ENCODE assay signal across 2 cellular contexts in genomic region chr17:74464730-74465377, GRCh38.
TF ChIP-seq lines count a peak whose summit lies in the region.

No MANE protein-coding gene starts in this region.

TF ChIP-seq in HCT116, 20 proteins besides CTCF, POLR2A, EP300 and RAD21:
- no peak for TF ChIP-seq ZFX (IDR thresholded peaks at IDR 0.05)
- no peak for TF ChIP-seq YY1 (IDR thresholded peaks at IDR 0.05; ENCODE audit: extremely low read depth, insufficient replicate concordance, low read depth, low read length)
- TF ChIP-seq EGR1 (IDR thresholded peaks at IDR 0.05; ENCODE audit: low read depth) = no peak

TF ChIP-seq in GM12878, 131 proteins besides CTCF, POLR2A, EP300 and RAD21:
- TF ChIP-seq TCF12 (IDR thresholded peaks at IDR 0.05; ENCODE audit: low read depth, low read length) (no peak), ESRRA (IDR thresholded peaks at IDR 0.05; ENCODE audit: low read length) (no peak), KDM1A (IDR thresholded peaks at IDR 0.05; ENCODE audit: borderline replicate concordance) (no peak), BRCA1 (IDR thresholded peaks at IDR 0.05; ENCODE audit: low read depth, low read length) (no peak), MLLT1 (IDR thresholded peaks at IDR 0.05) (peak; percentile 87; the same call in 1 of the 2 replicates), PAX5 (IDR thresholded peaks at IDR 0.05; ENCODE audit: borderline replicate concordance, low read depth, low read length) (no peak), POU2F2 (IDR thresholded peaks at IDR 0.05; ENCODE audit: borderline replicate concordance, low read depth, low read length) (no peak), BHLHE40 (IDR thresholded peaks at IDR 0.05; ENCODE audit: borderline replicate concordance in 1 of 2, low read depth in 2 of 2, low read length in 1 of 2) (peak in 1 of 2 experiments; percentile 48; a peak in 1 of 4 replicates), CBX5 (IDR thresholded peaks at IDR 0.05; ENCODE audit: low read depth) (no peak), NFIC (IDR thresholded peaks at IDR 0.05; ENCODE audit: low read depth, low read length) (no peak), USF1 (IDR thresholded peaks at IDR 0.05; ENCODE audit: borderline replicate concordance, extremely low read length, insufficient read depth, low read depth, low read length) (no peak), HDAC6 (IDR thresholded peaks at IDR 0.05; ENCODE audit: unreplicated experiment) (no peak), PAX8 (IDR thresholded peaks at IDR 0.05) (no peak), RAD51 (IDR thresholded peaks at IDR 0.05) (no peak), JUND (IDR thresholded peaks at IDR 0.05; ENCODE audit: low read depth, low read length) (no peak), NRF1 (conservative IDR thresholded peaks at IDR 0.05; ENCODE audit: low read depth, low read length) (no peak), FOS (IDR thresholded peaks at IDR 0.05; ENCODE audit: borderline replicate concordance, extremely low read depth, insufficient read length) (no peak), ETV6 (conservative IDR thresholded peaks at IDR 0.05 in 1 of 2, IDR thresholded peaks at IDR 0.05 in 1 of 2; ENCODE audit: borderline replicate concordance in 1 of 2, low read depth in 1 of 2) (no peak), RUNX3 (IDR thresholded peaks at IDR 0.05; ENCODE audit: low read length) (no peak), HCFC1 (IDR thresholded peaks at IDR 0.05; ENCODE audit: low read length) (no peak), SMARCA5 (IDR thresholded peaks at IDR 0.05) (no peak), BCL11A (IDR thresholded peaks at IDR 0.05; ENCODE audit: low read depth, low read length) (no peak), HDGF (IDR thresholded peaks at IDR 0.05) (peak; percentile 77; the same call in 1 of the 2 replicates), SP1 (IDR thresholded peaks at IDR 0.05; ENCODE audit: low read depth, low read length) (no peak), ASH2L (IDR thresholded peaks at IDR 0.05; ENCODE audit: borderline replicate concordance, low read depth) (no peak), FOXM1 (IDR thresholded peaks at IDR 0.05; ENCODE audit: low read depth, low read length) (no peak), BMI1 (IDR thresholded peaks at IDR 0.05; ENCODE audit: borderline replicate concordance) (no peak), SRF (IDR thresholded peaks at IDR 0.05; ENCODE audit: low read depth in 2 of 2, low read length in 2 of 2) (no peak), MTA2 (IDR thresholded peaks at IDR 0.05; ENCODE audit: low read depth) (no peak), RCOR1 (conservative IDR thresholded peaks at IDR 0.05; ENCODE audit: low read depth, low read length) (no peak), MEF2A (IDR thresholded peaks at IDR 0.05; ENCODE audit: insufficient read depth, low read depth, low read length) (no peak), GATAD2B (conservative IDR thresholded peaks at IDR 0.05; ENCODE audit: low read depth) (no peak), EZH2 (IDR thresholded peaks at IDR 0.05; ENCODE audit: borderline replicate concordance, control insufficient read depth, low read depth, low read length) (no peak), CHD1 (IDR thresholded peaks at IDR 0.05; ENCODE audit: low read depth, low read length) (no peak), SIN3A (IDR thresholded peaks at IDR 0.05; ENCODE audit: low read depth, low read length) (no peak), SREBF2 (IDR thresholded peaks at IDR 0.05; ENCODE audit: low read length) (no peak), SMAD1 (IDR thresholded peaks at IDR 0.05; ENCODE audit: low read depth, partially characterized antibody) (peak; percentile 60), SIX5 (IDR thresholded peaks at IDR 0.05; ENCODE audit: low read depth, low read length, severe bottlenecking) (no peak), ZNF24 (IDR thresholded peaks at IDR 0.05) (no peak), TAF1 (IDR thresholded peaks at IDR 0.05; ENCODE audit: borderline replicate concordance, low read depth, low read length) (no peak), MYB (IDR thresholded peaks at IDR 0.05; ENCODE audit: borderline replicate concordance, low read depth, low read length) (no peak), BCL3 (IDR thresholded peaks at IDR 0.05; ENCODE audit: borderline replicate concordance, insufficient read depth, low read depth, low read length, poor library complexity, severe bottlenecking) (peak; percentile 93), YBX1 (IDR thresholded peaks at IDR 0.05) (0 out of 2 replicates have a peak, but pooled peaks have one; percentile 22), CHD4 (IDR thresholded peaks at IDR 0.05) (no peak), NBN (IDR thresholded peaks at IDR 0.05) (peak; percentile 84; the same call in 1 of the 2 replicates), NR2F1 (conservative IDR thresholded peaks at IDR 0.05) (no peak)
- TF ChIP-seq, protein P1, sequence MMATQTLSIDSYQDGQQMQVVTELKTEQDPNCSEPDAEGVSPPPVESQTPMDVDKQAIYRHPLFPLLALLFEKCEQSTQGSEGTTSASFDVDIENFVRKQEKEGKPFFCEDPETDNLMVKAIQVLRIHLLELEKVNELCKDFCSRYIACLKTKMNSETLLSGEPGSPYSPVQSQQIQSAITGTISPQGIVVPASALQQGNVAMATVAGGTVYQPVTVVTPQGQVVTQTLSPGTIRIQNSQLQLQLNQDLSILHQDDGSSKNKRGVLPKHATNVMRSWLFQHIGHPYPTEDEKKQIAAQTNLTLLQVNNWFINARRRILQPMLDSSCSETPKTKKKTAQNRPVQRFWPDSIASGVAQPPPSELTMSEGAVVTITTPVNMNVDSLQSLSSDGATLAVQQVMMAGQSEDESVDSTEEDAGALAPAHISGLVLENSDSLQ (IDR thresholded peaks at IDR 0.05) = 0 out of 2 replicates have a peak, but pooled peaks have one; percentile 32
- TF ChIP-seq, protein P2, sequence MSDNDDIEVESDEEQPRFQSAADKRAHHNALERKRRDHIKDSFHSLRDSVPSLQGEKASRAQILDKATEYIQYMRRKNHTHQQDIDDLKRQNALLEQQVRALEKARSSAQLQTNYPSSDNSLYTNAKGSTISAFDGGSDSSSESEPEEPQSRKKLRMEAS (IDR thresholded peaks at IDR 0.05; ENCODE audit: low read depth, low read length) = no peak
- TF ChIP-seq, protein P3, sequence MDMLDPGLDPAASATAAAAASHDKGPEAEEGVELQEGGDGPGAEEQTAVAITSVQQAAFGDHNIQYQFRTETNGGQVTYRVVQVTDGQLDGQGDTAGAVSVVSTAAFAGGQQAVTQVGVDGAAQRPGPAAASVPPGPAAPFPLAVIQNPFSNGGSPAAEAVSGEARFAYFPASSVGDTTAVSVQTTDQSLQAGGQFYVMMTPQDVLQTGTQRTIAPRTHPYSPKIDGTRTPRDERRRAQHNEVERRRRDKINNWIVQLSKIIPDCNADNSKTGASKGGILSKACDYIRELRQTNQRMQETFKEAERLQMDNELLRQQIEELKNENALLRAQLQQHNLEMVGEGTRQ (IDR thresholded peaks at IDR 0.05; ENCODE audit: borderline replicate concordance, low read depth, low read length) = no peak
- TF ChIP-seq, protein P4, sequence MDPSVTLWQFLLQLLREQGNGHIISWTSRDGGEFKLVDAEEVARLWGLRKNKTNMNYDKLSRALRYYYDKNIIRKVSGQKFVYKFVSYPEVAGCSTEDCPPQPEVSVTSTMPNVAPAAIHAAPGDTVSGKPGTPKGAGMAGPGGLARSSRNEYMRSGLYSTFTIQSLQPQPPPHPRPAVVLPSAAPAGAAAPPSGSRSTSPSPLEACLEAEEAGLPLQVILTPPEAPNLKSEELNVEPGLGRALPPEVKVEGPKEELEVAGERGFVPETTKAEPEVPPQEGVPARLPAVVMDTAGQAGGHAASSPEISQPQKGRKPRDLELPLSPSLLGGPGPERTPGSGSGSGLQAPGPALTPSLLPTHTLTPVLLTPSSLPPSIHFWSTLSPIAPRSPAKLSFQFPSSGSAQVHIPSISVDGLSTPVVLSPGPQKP (IDR thresholded peaks at IDR 0.05; ENCODE audit: low read depth, low read length) = no peak
- TF ChIP-seq, protein P5, sequence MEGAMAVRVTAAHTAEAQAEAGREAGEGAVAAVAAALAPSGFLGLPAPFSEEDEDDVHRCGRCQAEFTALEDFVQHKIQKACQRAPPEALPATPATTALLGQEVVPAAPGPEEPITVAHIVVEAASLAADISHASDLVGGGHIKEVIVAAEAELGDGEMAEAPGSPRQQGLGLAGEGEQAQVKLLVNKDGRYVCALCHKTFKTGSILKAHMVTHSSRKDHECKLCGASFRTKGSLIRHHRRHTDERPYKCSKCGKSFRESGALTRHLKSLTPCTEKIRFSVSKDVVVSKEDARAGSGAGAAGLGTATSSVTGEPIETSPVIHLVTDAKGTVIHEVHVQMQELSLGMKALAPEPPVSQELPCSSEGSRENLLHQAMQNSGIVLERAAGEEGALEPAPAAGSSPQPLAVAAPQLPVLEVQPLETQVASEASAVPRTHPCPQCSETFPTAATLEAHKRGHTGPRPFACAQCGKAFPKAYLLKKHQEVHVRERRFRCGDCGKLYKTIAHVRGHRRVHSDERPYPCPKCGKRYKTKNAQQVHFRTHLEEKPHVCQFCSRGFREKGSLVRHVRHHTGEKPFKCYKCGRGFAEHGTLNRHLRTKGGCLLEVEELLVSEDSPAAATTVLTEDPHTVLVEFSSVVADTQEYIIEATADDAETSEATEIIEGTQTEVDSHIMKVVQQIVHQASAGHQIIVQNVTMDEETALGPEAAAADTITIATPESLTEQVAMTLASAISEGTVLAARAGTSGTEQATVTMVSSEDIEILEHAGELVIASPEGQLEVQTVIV (IDR thresholded peaks at IDR 0.05; ENCODE audit: borderline replicate concordance, partially characterized antibody) = peak; percentile 24
- TF ChIP-seq, protein P6, sequence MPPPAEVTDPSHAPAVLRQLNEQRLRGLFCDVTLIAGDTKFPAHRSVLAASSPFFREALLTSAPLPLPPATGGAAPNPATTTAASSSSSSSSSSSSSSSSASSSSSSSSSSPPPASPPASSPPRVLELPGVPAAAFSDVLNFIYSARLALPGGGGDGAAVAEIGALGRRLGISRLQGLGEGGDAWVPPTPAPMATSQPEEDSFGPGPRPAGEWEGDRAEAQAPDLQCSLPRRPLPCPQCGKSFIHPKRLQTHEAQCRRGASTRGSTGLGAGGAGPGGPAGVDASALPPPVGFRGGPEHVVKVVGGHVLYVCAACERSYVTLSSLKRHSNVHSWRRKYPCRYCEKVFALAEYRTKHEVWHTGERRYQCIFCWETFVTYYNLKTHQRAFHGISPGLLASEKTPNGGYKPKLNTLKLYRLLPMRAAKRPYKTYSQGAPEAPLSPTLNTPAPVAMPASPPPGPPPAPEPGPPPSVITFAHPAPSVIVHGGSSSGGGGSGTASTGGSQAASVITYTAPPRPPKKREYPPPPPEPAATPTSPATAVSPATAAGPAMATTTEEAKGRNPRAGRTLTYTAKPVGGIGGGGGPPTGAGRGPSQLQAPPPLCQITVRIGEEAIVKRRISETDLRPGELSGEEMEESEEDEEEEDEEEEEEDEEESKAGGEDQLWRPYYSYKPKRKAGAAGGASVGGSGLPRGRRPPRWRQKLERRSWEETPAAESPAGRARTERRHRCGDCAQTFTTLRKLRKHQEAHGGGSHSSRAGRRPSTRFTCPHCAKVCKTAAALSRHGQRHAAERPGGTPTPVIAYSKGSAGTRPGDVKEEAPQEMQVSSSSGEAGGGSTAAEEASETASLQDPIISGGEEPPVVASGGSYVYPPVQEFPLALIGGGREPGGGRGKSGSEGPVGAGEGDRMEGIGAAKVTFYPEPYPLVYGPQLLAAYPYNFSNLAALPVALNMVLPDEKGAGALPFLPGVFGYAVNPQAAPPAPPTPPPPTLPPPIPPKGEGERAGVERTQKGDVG (CRISPR knock-in tag; IDR thresholded peaks at IDR 0.05) = no peak
- TF ChIP-seq, protein P7, sequence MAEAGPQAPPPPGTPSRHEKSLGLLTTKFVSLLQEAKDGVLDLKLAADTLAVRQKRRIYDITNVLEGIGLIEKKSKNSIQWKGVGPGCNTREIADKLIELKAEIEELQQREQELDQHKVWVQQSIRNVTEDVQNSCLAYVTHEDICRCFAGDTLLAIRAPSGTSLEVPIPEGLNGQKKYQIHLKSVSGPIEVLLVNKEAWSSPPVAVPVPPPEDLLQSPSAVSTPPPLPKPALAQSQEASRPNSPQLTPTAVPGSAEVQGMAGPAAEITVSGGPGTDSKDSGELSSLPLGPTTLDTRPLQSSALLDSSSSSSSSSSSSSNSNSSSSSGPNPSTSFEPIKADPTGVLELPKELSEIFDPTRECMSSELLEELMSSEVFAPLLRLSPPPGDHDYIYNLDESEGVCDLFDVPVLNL (IDR thresholded peaks at IDR 0.05; ENCODE audit: low read depth, low read length) = no peak
